In the genomic region with DNA sequence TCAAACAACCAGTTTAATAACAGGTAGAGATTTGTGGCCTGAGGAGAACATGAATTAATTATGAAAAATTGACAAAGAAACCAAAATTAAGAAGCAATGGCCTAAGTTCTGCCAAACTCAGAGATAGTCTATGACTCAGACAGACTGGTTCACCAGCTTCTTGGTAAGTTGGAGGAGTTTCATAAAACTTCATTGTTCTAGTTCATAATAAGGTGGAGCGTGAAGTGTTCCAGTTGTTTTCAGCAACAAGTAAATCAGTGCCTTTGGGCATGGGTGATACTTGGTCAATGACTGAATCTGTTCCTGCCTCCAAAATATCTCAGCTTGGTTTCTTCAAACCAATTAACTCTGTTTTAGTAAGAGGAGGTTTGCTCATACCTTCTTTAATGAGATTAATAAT, we compare ENCODE assay signal across 20 cellular contexts. TPM values are rescaled to one million over a fixed set of nuclear protein-coding genes. Genes with fewer than 3 reads are reported as not detected.
DNase-seq lines count a peak whose midpoint lies in the region; ATAC-seq and TF ChIP-seq lines count a peak whose summit lies in the region.
"Had no signal": no experiment of that assay in that cellular context is flagged by ENCODE, and none has a peak within 500 bp of the region (broad histone marks: within the 10 kb centered on the region; RNA-seq: fewer than 3 reads in every experiment).

No MANE protein-coding gene starts in this region.

- H3K9ac ChIP-seq in PC-3 (ENCODE audit: low read length) = no peak overlapping the region

- H3K36me3 ChIP-seq in PC-3 (ENCODE audit: low read depth, low read length) (no peaks in the 10 kb centered on the region), hepatocyte (replicated peaks; ENCODE audit: insufficient read depth, low read depth) (no peaks in the 10 kb centered on the region), tibial artery (no peaks in the 10 kb centered on the region), prostate gland (no peaks in the 10 kb centered on the region)

- no peaks in the 10 kb centered on the region for H3K9me2 ChIP-seq in PC-3 (replicated peaks; ENCODE audit: low read length)
- H3K9me2 ChIP-seq in hepatocyte (replicated peaks; ENCODE audit: insufficient read depth) = no peaks in the 10 kb centered on the region

- CTCF ChIA-PET in PC-3 (lab: Charles Lee) = interaction anchor here (0.7 kb wide), 1 partner anchor 19 kb away, joined by 3 read pairs; no protein-coding TSS in a partner anchor

- H3K79me2 ChIP-seq in PC-3 (ENCODE audit: low read length) (no peaks in the 10 kb centered on the region), hepatocyte (no peaks in the 10 kb centered on the region)

- H3K4me1 ChIP-seq in PC-3 (ENCODE audit: insufficient read depth, low read length) (no peaks in the 10 kb centered on the region), hepatocyte (ENCODE audit: insufficient read depth) (peaks cover 11% of the 10 kb centered on the region), tibial artery (peaks cover 0 to 43% (median 15%) of the 10 kb centered on the region in 4 donors), prostate gland (replicated peaks) (no peaks in the 10 kb centered on the region)

- intact Hi-C loops in PC-3 (cut with micrococcal nuclease) (no loop called here), tibial artery (cut with DNase I; ENCODE audit: low total_unique reads) (no loop called here), prostate gland (cut with DNase I) (no loop called here)

- no peak; the same call in 1 of the 2 replicates for ATAC-seq in PC-3
- no peak for ATAC-seq in HG02973 (IDR thresholded peaks at IDR 0.05; ENCODE audit: unreplicated experiment)
- ATAC-seq: A549, HepG2 had no signal

- no peak overlapping the region for H3K4me3 ChIP-seq in PC-3 (ENCODE audit: low read length)
- H3K4me3 ChIP-seq in hepatocyte = no peak overlapping the region
- no peak overlapping the region for H3K4me3 ChIP-seq in tibial artery
- no peak overlapping the region for H3K4me3 ChIP-seq in prostate gland
- H3K4me3 ChIP-seq: A549, PC-9 had no signal

- no peaks in the 10 kb centered on the region for H3K9me3 ChIP-seq in PC-3 (ENCODE audit: low read length)
- H3K9me3 ChIP-seq in hepatocyte (ENCODE audit: low read depth) = no peaks in the 10 kb centered on the region
- no peaks in the 10 kb centered on the region for H3K9me3 ChIP-seq in tibial artery
- no peaks in the 10 kb centered on the region for H3K9me3 ChIP-seq in prostate gland

- TF ChIP-seq CTCF in PC-3 (conservative IDR thresholded peaks at IDR 0.05; ENCODE audit: low read depth, low read length) (no peak), hepatocyte (IDR thresholded peaks at IDR 0.05; ENCODE audit: poor library complexity) (no peak), tibial artery (IDR thresholded peaks at IDR 0.05) (no peak), prostate gland (IDR thresholded peaks at IDR 0.05) (no peak)

- H2AFZ ChIP-seq in PC-3 (ENCODE audit: low read length) (no peak overlapping the region), hepatocyte (no peak overlapping the region)
- H2AFZ ChIP-seq: PC-9 had no signal

- TF ChIP-seq POLR2A in prostate gland (IDR thresholded peaks at IDR 0.05) = no peak

- H3K27me3 ChIP-seq in PC-3 (ENCODE audit: low read length) (no peaks in the 10 kb centered on the region), hepatocyte (no peaks in the 10 kb centered on the region), tibial artery (no peaks in the 10 kb centered on the region), prostate gland (replicated peaks; ENCODE audit: insufficient read depth) (no peaks in the 10 kb centered on the region)

- DNase-seq in PC-3 = peak; percentile 26
- DNase-seq in epithelial cell of prostate (ENCODE audit: low read depth, low spot score) = peak; percentile 62
- DNase-seq in hepatocyte (ENCODE audit: low spot score) = no peak
- no peak for DNase-seq in tibial artery
- DNase-seq in prostate gland (ENCODE audit: low spot score) = no peak
- no peak for DNase-seq in kidney glomerular epithelial cell (lab: John Stamatoyannopoulos, UW)
- DNase-seq: Calu3; CD4-positive, alpha-beta memory T cell; KBM-7; MV-4-11; NCI-H1694 treated with DMSO at 0.1 percent for 48 hours; NCI-H510A; NCI-H82; PC-9; SIG-M5 had no signal

- H3K4me2 ChIP-seq in PC-3 (ENCODE audit: low read length) (no peak overlapping the region), hepatocyte (no peak overlapping the region)
- H3K4me2 ChIP-seq: A549, PC-9 had no signal

- no TSS peak for BruUV-seq in PC-3 (replicated peaks; lab: Mats Ljungman, UMichigan)

- no peaks in the 10 kb centered on the region for H4K20me1 ChIP-seq in PC-3 (ENCODE audit: low read length)
- H4K20me1 ChIP-seq in hepatocyte (ENCODE audit: insufficient read depth, poor library complexity, severe bottlenecking) = no peaks in the 10 kb centered on the region

- H3F3A ChIP-seq in PC-3 (ENCODE audit: low read length, unreplicated experiment) = no peaks in the 10 kb centered on the region

- H3K27ac ChIP-seq in PC-3 (ENCODE audit: low read length) (no peak overlapping the region), epithelial cell of prostate (no peak overlapping the region), hepatocyte (peak overlapping the region; percentile 79), tibial artery (peak overlapping the region; percentile 44 to 85), prostate gland (no peak overlapping the region)
- H3K27ac ChIP-seq: A549, PC-9, RWPE1 had no signal

- POLR2A ChIA-PET in PC-3 (lab: Charles Lee; ENCODE audit: unreplicated experiment) = no interaction called here

- 95% methylated on average over 1 of the region's 1 CpG for WGBS in hepatocyte (ENCODE audit: low lambda C conversion rate, missing lambda C conversion rate)
- WGBS in prostate gland = 48% methylated on average over 1 of the region's 1 CpG

RNA-seq across cellular contexts. Expression of a gene that starts 40.0 kb away (rescaled TPM):
- total RNA-seq in PC-3 (2014; rRNA removed) (1.7 and 13.4 TPM in 2 replicates), hepatocyte (225 and 261 TPM in 2 replicates), prostate gland (100 to 1,000 TPM in 1 of 2 donors, 10 to 100 TPM in 1; 86.7 to 169 TPM)
- 153 and 186 TPM in 2 replicates for polyA plus RNA-seq in hepatocyte
- total RNA-seq: H1 had no signal

Comparison
In these comparisons a context has a peak if more than half of its experiments do, and no peak if none do; other contexts are left out.
1. DNase-seq: peak in PC-3 (single experiment) and epithelial cell of prostate (single experiment); none in hepatocyte (single experiment), tibial artery (0 of 2), prostate gland (single experiment) and kidney glomerular epithelial cell (single experiment).
2. H3K27ac ChIP-seq: peak in hepatocyte (single experiment) and tibial artery (2 of 2); none in PC-3 (single experiment), epithelial cell of prostate (single experiment) and prostate gland (0 of 2).